In genomic region chr5:180315762-180316212, GRCh38 we compare ENCODE assay signal across 8 cellular contexts. TPM values are rescaled to one million over a fixed set of nuclear protein-coding genes. Genes with fewer than 3 reads are reported as not detected.
DNase-seq lines count a peak whose midpoint lies in the region; ATAC-seq and TF ChIP-seq lines count a peak whose summit lies in the region.

No MANE protein-coding gene starts in this region.

- H3K4me2 ChIP-seq in hepatocyte: no peak overlapping the region

- no peak overlapping the region for H2AFZ ChIP-seq in hepatocyte

- WGBS in adrenal gland, 4 donors: 56 to 60% (median 58%) methylated on average over 8 to 9 of the region's 9 CpGs
- 84% methylated on average over 9 of the region's 9 CpGs for WGBS in hepatocyte (ENCODE audit: low lambda C conversion rate, missing lambda C conversion rate)

- H3K9me3 ChIP-seq in adrenal gland (replicated peaks in 1 of 3) (no peaks in the 10 kb centered on the region), hepatocyte (ENCODE audit: low read depth) (no peaks in the 10 kb centered on the region)

- intact Hi-C loops in adrenal gland (cut with DNase I): loop anchor here in 1 of 2 donors (10.0 kb wide), 1 partner anchor 181 kb away; no protein-coding TSS in a partner anchor

- H3K27me3 ChIP-seq in adrenal gland (no peaks in the 10 kb centered on the region), hepatocyte (no peaks in the 10 kb centered on the region)

- H3K4me1 ChIP-seq in adrenal gland (replicated peaks in 1 of 2) (no peaks in the 10 kb centered on the region), hepatocyte (ENCODE audit: insufficient read depth) (no peaks in the 10 kb centered on the region)

- DNase-seq in NOMO-1 treated with DMSO at 0.1 percent for 48 hours (lab: John Stamatoyannopoulos, UW; ENCODE audit: unreplicated experiment): peak; percentile 22
- no peak for DNase-seq in NOMO-1 treated with dmso at 0.1 percent for 144 hours (lab: John Stamatoyannopoulos, UW; ENCODE audit: unreplicated experiment)
- peak; percentile 21 to 65 (median 57) for DNase-seq in T-helper 2 cell
- peak; percentile 67 to 84 (median 73) for DNase-seq in adrenal gland
- DNase-seq in hepatocyte (ENCODE audit: low spot score): peak; percentile 58
- DNase-seq in stimulated activated CD4-positive, alpha-beta T cell treated with anti-CD3 and anti-CD28 coated beads, Interleukin-15, amount 100 ng/mL, for 1 hour (ENCODE audit: low read depth in 1 of 2, low spot score in 1 of 2): peak; percentile 56 to 61
- no peak for DNase-seq in NCI-H128 (lab: John Stamatoyannopoulos, UW; ENCODE audit: unreplicated experiment)

- H3K79me2 ChIP-seq in hepatocyte: no peaks in the 10 kb centered on the region

- H4K20me1 ChIP-seq in hepatocyte (ENCODE audit: insufficient read depth, poor library complexity, severe bottlenecking): no peaks in the 10 kb centered on the region

- no peak for TF ChIP-seq POLR2A in adrenal gland (IDR thresholded peaks at IDR 0.05)

- H3K4me3 ChIP-seq in adrenal gland (no peak overlapping the region), hepatocyte (no peak overlapping the region)

- ATAC-seq in HG03565 (IDR thresholded peaks at IDR 0.05; ENCODE audit: unreplicated experiment): peak; percentile 59

- no peaks in the 10 kb centered on the region for H3K9me2 ChIP-seq in hepatocyte (replicated peaks; ENCODE audit: insufficient read depth)

- no peaks in the 10 kb centered on the region for H3K36me3 ChIP-seq in adrenal gland (replicated peaks in 1 of 2)
- no peaks in the 10 kb centered on the region for H3K36me3 ChIP-seq in hepatocyte (replicated peaks; ENCODE audit: insufficient read depth, low read depth)

- no peak overlapping the region for H3K27ac ChIP-seq in adrenal gland
- H3K27ac ChIP-seq in hepatocyte: no peak overlapping the region

- TF ChIP-seq CTCF in adrenal gland (IDR thresholded peaks at IDR 0.05) (peak; percentile 76 to 93 (median 87)), hepatocyte (IDR thresholded peaks at IDR 0.05; ENCODE audit: poor library complexity) (peak; percentile 68)

RNA-seq across cellular contexts. Expression of gene MAPK9, which starts 23.9 kb away (rescaled TPM):
- 10 to 100 TPM; 20.7 to 54.0 (median 37.0) TPM for total RNA-seq in adrenal gland
- 10 to 100 TPM; 11.9 to 66.6 (median 13.7) TPM for polyA plus RNA-seq in adrenal gland
- total RNA-seq in hepatocyte: 31.3 and 39.1 TPM in 2 replicates
- 17.5 and 17.8 TPM in 2 replicates for polyA plus RNA-seq in hepatocyte

RNA-seq across cellular contexts. Expression of gene GFPT2, which starts 37.3 kb away (rescaled TPM):
- total RNA-seq in adrenal gland (10 to 100 TPM in 4 of 8 donors, 1 to 10 TPM in 4; 5.8 to 20.1 (median 10.1) TPM), hepatocyte (15.9 and 25.0 TPM in 2 replicates)
- polyA plus RNA-seq in adrenal gland (10 to 100 TPM in 1 of 3 donors, 1 to 10 TPM in 2; 4.6 to 18.3 (median 6.8) TPM), hepatocyte (44.6 and 46.6 TPM in 2 replicates)

Comparison
In these comparisons a context has a peak if more than half of its experiments do, and no peak if none do; other contexts are left out.
1. DNase-seq: peak in NOMO-1 treated with DMSO at 0.1 percent for 48 hours (single experiment), T-helper 2 cell (5 of 5), adrenal gland (7 of 7), hepatocyte (single experiment) and stimulated activated CD4-positive, alpha-beta T cell treated with anti-CD3 and anti-CD28 coated beads, Interleukin-15, amount 100 ng/mL, for 1 hour (2 of 2); none in NOMO-1 treated with dmso at 0.1 percent for 144 hours (single experiment) and NCI-H128 (single experiment).